1 cellular context compared by ENCODE assay signal in genomic region chr14:61146896-61147295, GRCh38.
TF ChIP-seq lines count a peak whose summit lies in the region.

No MANE protein-coding gene starts in this region.

TF ChIP-seq in IMR-90, 13 proteins besides CTCF, POLR2A, EP300 and RAD21:
- TF ChIP-seq ELK1 (IDR thresholded peaks at IDR 0.05; ENCODE audit: borderline replicate concordance, low read depth, low read length) (no peak), MAZ (IDR thresholded peaks at IDR 0.05; ENCODE audit: borderline replicate concordance, low read depth, low read length) (no peak), MAFK (IDR thresholded peaks at IDR 0.05; ENCODE audit: low read depth, low read length) (no peak), RCOR1 (IDR thresholded peaks at IDR 0.05; ENCODE audit: insufficient replicate concordance, low read length) (no peak), BHLHE40 (IDR thresholded peaks at IDR 0.05; ENCODE audit: low read depth, low read length) (no peak), CEBPB (IDR thresholded peaks at IDR 0.05; ENCODE audit: low read depth, low read length) (no peak), RFX5 (IDR thresholded peaks at IDR 0.05; ENCODE audit: low read depth, low read length) (no peak), CHD1 (IDR thresholded peaks at IDR 0.05; ENCODE audit: low read depth, low read length) (no peak), FOS (IDR thresholded peaks at IDR 0.05; ENCODE audit: low read depth, low read length) (no peak), MXI1 (IDR thresholded peaks at IDR 0.05; ENCODE audit: borderline replicate concordance, low read depth, low read length) (no peak), SMC3 (IDR thresholded peaks at IDR 0.05; ENCODE audit: low read depth, low read length) (no peak), USF2 (IDR thresholded peaks at IDR 0.05; ENCODE audit: low read depth, low read length) (no peak), NFE2L2 (IDR thresholded peaks at IDR 0.05; ENCODE audit: low read depth, low read length) (no peak)
